26 cellular contexts compared by ENCODE assay signal in genomic region chr1:106207185-106207584, GRCh38.
"Had no signal": no experiment of that assay in that cellular context is flagged by ENCODE, and none has a peak within 500 bp of the region (broad histone marks: within the 10 kb centered on the region; RNA-seq: fewer than 3 reads in every experiment).

No MANE protein-coding gene starts in this region.

- H3K4me2 ChIP-seq: hepatocyte had no signal

- H3K9me3 ChIP-seq: colonic mucosa, esophagus muscularis mucosa, esophagus squamous epithelium, gastrocnemius medialis, gastroesophageal sphincter, heart right ventricle had no signal

- H3K9me3 Mint-ChIP-seq: endodermal cell had no signal

- H3K27me3 Mint-ChIP-seq: dendritic cell treated with granulocyte-macrophage colony-stimulating factor and Interleukin-4, amounts not matched to agents 40 ng/mL and 50 ng/mL, for 4 days; effector memory CD8-positive, alpha-beta T cell had no signal

- H3K79me2 ChIP-seq: hepatocyte had no signal

- H3K4me1 ChIP-seq: colonic mucosa, esophagus muscularis mucosa, esophagus squamous epithelium, foreskin keratinocyte, gastrocnemius medialis, gastroesophageal sphincter, heart right ventricle had no signal

- H3K27me3 ChIP-seq: colonic mucosa, dorsolateral prefrontal cortex, esophagus muscularis mucosa, esophagus squamous epithelium, foreskin keratinocyte, gastrocnemius medialis, gastroesophageal sphincter, heart right ventricle, hepatocyte had no signal

- H3K27ac ChIP-seq: colonic mucosa, coronary artery, dorsolateral prefrontal cortex, epithelial cell of prostate, esophagus muscularis mucosa, esophagus squamous epithelium, foreskin keratinocyte, gastrocnemius medialis, gastroesophageal sphincter, heart right ventricle, hepatocyte had no signal

- H3K4me3 ChIP-seq: colonic mucosa, coronary artery, dorsolateral prefrontal cortex, esophagus muscularis mucosa, esophagus squamous epithelium, gastrocnemius medialis, gastroesophageal sphincter, heart right ventricle, hepatocyte had no signal

- H3K27ac Mint-ChIP-seq: dendritic cell treated with granulocyte-macrophage colony-stimulating factor and Interleukin-4, amounts not matched to agents 40 ng/mL and 50 ng/mL, for 4 days; effector memory CD8-positive, alpha-beta T cell; endodermal cell had no signal

- H2AFZ ChIP-seq: hepatocyte had no signal

- H3K36me3 ChIP-seq: colonic mucosa, esophagus muscularis mucosa, esophagus squamous epithelium, gastrocnemius medialis, gastroesophageal sphincter, heart right ventricle had no signal

- H3K4me3 Mint-ChIP-seq: dendritic cell treated with granulocyte-macrophage colony-stimulating factor and Interleukin-4, amounts not matched to agents 40 ng/mL and 50 ng/mL, for 4 days; effector memory CD8-positive, alpha-beta T cell; endodermal cell had no signal

- DNase-seq: colonic mucosa; cortex of kidney; dermis blood vessel endothelial cell; dorsolateral prefrontal cortex; effector CD4-positive, alpha-beta T cell; effector CD8-positive, alpha-beta T cell; effector memory CD4-positive, alpha-beta T cell; effector memory CD8-positive, alpha-beta T cell; endodermal cell; erythroblast; esophagus squamous epithelium; foreskin fibroblast; foreskin keratinocyte; foreskin melanocyte; gastrocnemius medialis; glutamatergic neuron; head of caudate nucleus; heart right ventricle; hippocampal formation had no signal

- ATAC-seq: effector memory CD8-positive, alpha-beta T cell; esophagus mucosa; foreskin keratinocyte; gastrocnemius medialis; gastroesophageal sphincter; heart right ventricle had no signal
